In the genomic region with DNA sequence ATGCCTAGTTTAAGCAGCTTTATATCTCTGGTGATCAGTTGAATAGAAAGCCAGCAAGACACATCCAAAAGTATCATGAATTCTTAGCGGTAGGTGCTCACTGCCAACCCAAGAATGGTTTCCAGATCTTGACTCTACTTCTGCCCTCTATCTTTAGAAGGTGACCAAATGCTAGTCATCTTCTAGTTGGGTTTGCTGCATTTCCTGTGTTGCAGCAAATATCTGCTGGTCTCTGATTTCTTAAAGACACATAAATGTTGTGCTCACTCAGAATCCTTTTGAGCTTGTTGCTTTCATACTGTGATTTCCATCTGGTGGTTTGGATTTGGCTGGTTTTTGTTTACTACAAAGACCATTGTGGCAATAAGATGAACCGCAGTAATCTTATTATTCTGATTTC, we compare ENCODE assay signal across 12 cellular contexts. TPM values are rescaled to one million over a fixed set of nuclear protein-coding genes. Genes with fewer than 3 reads are reported as not detected.
DNase-seq lines count a peak whose midpoint lies in the region; ATAC-seq and TF ChIP-seq lines count a peak whose summit lies in the region.
"Had no signal": no experiment of that assay in that cellular context is flagged by ENCODE, and none has a peak within 500 bp of the region (broad histone marks: within the 10 kb centered on the region; RNA-seq: fewer than 3 reads in every experiment).

No MANE protein-coding gene starts in this region.

- peaks cover 24 to 43% of the 10 kb centered on the region in 2 donors for H3K36me3 Mint-ChIP-seq in CD4-positive, alpha-beta memory T cell
- H3K36me3 Mint-ChIP-seq in HFFc6 (ENCODE audit: low read depth): peaks cover 43% of the 10 kb centered on the region
- H3K36me3 Mint-ChIP-seq in T-cell: peaks cover 20% of the 10 kb centered on the region
- peaks cover 15% of the 10 kb centered on the region for H3K36me3 Mint-ChIP-seq in memory B cell

- peaks cover 30% of the 10 kb centered on the region for H3K36me3 ChIP-seq in CD4-positive, alpha-beta memory T cell (ENCODE audit: insufficient read depth, low read length)
- H3K36me3 ChIP-seq in spleen: peaks cover 0 to 50% (median 22%) of the 10 kb centered on the region in 6 donors

- no peak for TF ChIP-seq POLR2A in spleen (IDR thresholded peaks at IDR 0.05)

- ATAC-seq in T-cell (replicated peaks in 1 of 4) (no peak), memory B cell (ENCODE audit: low read depth) (no peak), HG03342 (IDR thresholded peaks at IDR 0.05; ENCODE audit: unreplicated experiment) (no peak)

- H3K27ac Mint-ChIP-seq in CD4-positive, alpha-beta memory T cell: peak overlapping the region in 1 of 7 donors; percentile 61
- H3K27ac Mint-ChIP-seq in HFFc6: no peak overlapping the region
- no peak overlapping the region for H3K27ac Mint-ChIP-seq in T-cell
- no peak overlapping the region for H3K27ac Mint-ChIP-seq in memory B cell

- H3K4me3 ChIP-seq in CD4-positive, alpha-beta memory T cell (ENCODE audit: low read length in 2 of 2): no peak overlapping the region
- H3K4me3 ChIP-seq in spleen: peak overlapping the region in 1 of 8 donors; percentile 77
- H3K4me3 ChIP-seq: cardiac muscle cell had no signal

- TF ChIP-seq CTCF in HFFc6 (IDR thresholded peaks at IDR 0.05) (no peak), spleen (IDR thresholded peaks at IDR 0.05 in 8 of 11, conservative IDR thresholded peaks at IDR 0.05 in 3 of 11) (no peak)

- H3K9me3 ChIP-seq in CD4-positive, alpha-beta memory T cell (ENCODE audit: control insufficient read depth in 1 of 2, low read length in 2 of 2): no peaks in the 10 kb centered on the region
- H3K9me3 ChIP-seq in spleen: no peaks in the 10 kb centered on the region

- POLR2A ChIA-PET in CD4-positive, alpha-beta memory T cell (lab: Charles Lee; ENCODE audit: partially characterized antibody): interaction anchor here (1.4 kb wide), 1 partner anchor 16 kb away, joined by 6 read pairs; no protein-coding TSS in a partner anchor
- POLR2A ChIA-PET in T-cell (lab: Charles Lee): interaction anchor here (0.5 to 0.6 kb wide), 3 partner anchors 23 to 1387 kb away, joined by 3 to 7 read pairs (median 3); no protein-coding TSS in a partner anchor

- intact Hi-C loops in CD4-positive, alpha-beta memory T cell (cut with micrococcal nuclease): no loop called here
- intact Hi-C loops in spleen (cut with DNase I; ENCODE audit: low total_unique reads): no loop called here

- WGBS in spleen, 5 donors: 69 to 89% (median 83%) methylated on average over 2 of the region's 2 CpGs

- CTCF ChIA-PET in CD4-positive, alpha-beta memory T cell (lab: Charles Lee; ENCODE audit: partially characterized antibody): interaction anchor here (0.6 to 2.1 kb wide), 2 partner anchors 14 to 16 kb away, joined by 3 to 10 read pairs; no protein-coding TSS in a partner anchor
- CTCF ChIA-PET in T-cell (lab: Charles Lee): interaction anchor here (0.6 to 1.4 kb wide), 4 partner anchors 8 to 35 kb away, joined by 3 to 6 read pairs (median 4); no protein-coding TSS in a partner anchor

- H3K27ac ChIP-seq in CD4-positive, alpha-beta memory T cell (ENCODE audit: low read depth, low read length): no peak overlapping the region
- peak overlapping the region in 3 of 8 donors; percentile 51 to 97 (median 96) for H3K27ac ChIP-seq in spleen
- H3K27ac ChIP-seq: cardiac muscle cell had no signal

- peaks cover 57% of the 10 kb centered on the region for H3K4me1 ChIP-seq in CD4-positive, alpha-beta memory T cell (ENCODE audit: insufficient read depth, low read length)
- peaks cover 15 to 91% (median 51%) of the 10 kb centered on the region in 6 donors for H3K4me1 ChIP-seq in spleen

- H3K27me3 Mint-ChIP-seq in CD4-positive, alpha-beta memory T cell: no peaks in the 10 kb centered on the region
- H3K27me3 Mint-ChIP-seq in HFFc6 (ENCODE audit: insufficient read depth) (no peaks in the 10 kb centered on the region), T-cell (no peaks in the 10 kb centered on the region), memory B cell (no peaks in the 10 kb centered on the region)

- no peaks in the 10 kb centered on the region for H3K27me3 ChIP-seq in CD4-positive, alpha-beta memory T cell (ENCODE audit: insufficient read depth, low read length)
- H3K27me3 ChIP-seq in spleen (replicated peaks in 1 of 7): no peaks in the 10 kb centered on the region
- H3K27me3 ChIP-seq: cardiac muscle cell had no signal

- DNase-seq in CD4-positive, alpha-beta memory T cell: no peak
- DNase-seq in HFFc6 (no peak), T-cell (no peak), memory B cell (ENCODE audit: low spot score in 2 of 2) (no peak), spleen (no peak), AG20443 (ENCODE audit: low spot score) (no peak), SHP77 (lab: John Stamatoyannopoulos, UW) (no peak)
- DNase-seq: NCI-H2029; NK-92 treated with Interleukin-12 subunit alpha and Interleukin-12 subunit beta, amount 100 ng/mL, for 24 hours; stimulated activated CD4-positive, alpha-beta T cell treated with anti-CD3 and anti-CD28 coated beads, Interleukin-4, amount 100 ng/mL, for 4 hours had no signal

- peaks cover 36 to 71% (median 54%) of the 10 kb centered on the region in 4 donors for H3K4me1 Mint-ChIP-seq in CD4-positive, alpha-beta memory T cell
- peaks cover 44% of the 10 kb centered on the region for H3K4me1 Mint-ChIP-seq in HFFc6 (ENCODE audit: low read depth)
- H3K4me1 Mint-ChIP-seq in T-cell: peaks cover 43 to 72% (median 63%) of the 10 kb centered on the region in 3 donors
- H3K4me1 Mint-ChIP-seq in memory B cell: peaks cover 31% of the 10 kb centered on the region

- H3K4me3 Mint-ChIP-seq in CD4-positive, alpha-beta memory T cell: peak overlapping the region in 7 of 8 donors; percentile 36 to 78 (median 59)
- H3K4me3 Mint-ChIP-seq in HFFc6 (peak overlapping the region; percentile 48), T-cell (peak overlapping the region; percentile 14 to 61 (median 48)), memory B cell (peak overlapping the region; percentile 4)

- H3K9me3 Mint-ChIP-seq in CD4-positive, alpha-beta memory T cell: no peaks in the 10 kb centered on the region
- H3K9me3 Mint-ChIP-seq in HFFc6 (no peaks in the 10 kb centered on the region), T-cell (no peaks in the 10 kb centered on the region), memory B cell (no peaks in the 10 kb centered on the region)

RNA-seq across cellular contexts. Expression of a gene that starts 2.2 kb away (rescaled TPM):
- 10 to 100 TPM; 40.7 to 41.8 TPM for total RNA-seq in CD4-positive, alpha-beta memory T cell
- polyA plus RNA-seq in CD4-positive, alpha-beta memory T cell: 100 to 1,000 TPM; 101 to 124 TPM
- total RNA-seq in HFFc6 (2021; fragmentation: NEBNext Ultra II Directional; extraction: Animal tissue kit (Norgen Biotek cat#: 25700)): 100 to 1,000 TPM in 3 of 6 experiments, 10 to 100 TPM in 3; 90.9 to 116 (median 99.5) TPM
- 10 to 100 TPM; 35.5 to 48.6 (median 43.7) TPM for total RNA-seq in T-cell
- total RNA-seq in spleen: 10 to 100 TPM; 52.7 to 93.8 (median 67.8) TPM
- 10 to 100 TPM; 38.8 to 54.6 (median 47.1) TPM for polyA plus RNA-seq in spleen

RNA-seq across cellular contexts. Expression of a gene that starts 2.5 kb away (rescaled TPM):
- total RNA-seq in CD4-positive, alpha-beta memory T cell: 10 to 100 TPM; 55.6 to 61.2 TPM
- 10 to 100 TPM; 55.6 to 69.4 TPM for polyA plus RNA-seq in CD4-positive, alpha-beta memory T cell
- total RNA-seq in HFFc6 (2021; fragmentation: NEBNext Ultra II Directional; extraction: Animal tissue kit (Norgen Biotek cat#: 25700)): 10 to 100 TPM; 49.4 to 59.7 (median 51.1) TPM
- total RNA-seq in T-cell (10 to 100 TPM; 32.1 to 54.0 (median 50.3) TPM), spleen (10 to 100 TPM; 33.5 to 63.4 (median 44.7) TPM)
- 10 to 100 TPM; 32.5 to 44.3 (median 36.9) TPM for polyA plus RNA-seq in spleen

Comparison
In these comparisons a context has a peak if more than half of its experiments do, and no peak if none do; other contexts are left out.
1. H3K4me3 Mint-ChIP-seq: peak in every context shown above with its lines; median percentile 59 in CD4-positive, alpha-beta memory T cell; 48 in HFFc6; 48 in T-cell; 4 in memory B cell.